Comparison of ENCODE assay signal across 28 cellular contexts in genomic region chr19:45772912-45773311, GRCh38. TPM values are rescaled to one million over a fixed set of nuclear protein-coding genes. Genes with fewer than 3 reads are reported as not detected.
DNase-seq lines count a peak whose midpoint lies in the region; ATAC-seq and TF ChIP-seq lines count a peak whose summit lies in the region.
"Had no signal": no experiment of that assay in that cellular context is flagged by ENCODE, and none has a peak within 500 bp of the region (broad histone marks: within the 10 kb centered on the region; RNA-seq: fewer than 3 reads in every experiment).

No MANE protein-coding gene starts in this region.

- POLR2A ChIA-PET in RWPE1 (lab: Yijun Ruan, JAX; ENCODE audit: low non-redundant PET) = interaction anchor here (0.6 kb wide), 1 partner anchor 83 kb away, joined by 4 read pairs; no protein-coding TSS in a partner anchor

- WGBS in psoas muscle, 3 donors = 79 to 96% (median 86%) methylated on average over 3 of the region's 3 CpGs

- ATAC-seq in psoas muscle = no peak
- ATAC-seq in HG02870 (IDR thresholded peaks at IDR 0.05; ENCODE audit: unreplicated experiment) = no peak
- ATAC-seq in GM19463 (IDR thresholded peaks at IDR 0.05; ENCODE audit: unreplicated experiment) = no peak
- ATAC-seq: activated CD4-positive, alpha-beta T cell treated with anti-CD3 and anti-CD28 coated beads for 36 hours; HCT116 had no signal

- H3K27ac ChIP-seq in BLaER1 treated with 17β-estradiol and CSF1 and Interleukin-3, amounts not matched to agents 10 nM and 100 nM = no peak overlapping the region
- peak overlapping the region; percentile 98 for H3K27ac ChIP-seq in RWPE1
- H3K27ac ChIP-seq in psoas muscle = peak overlapping the region; percentile 58
- H3K27ac ChIP-seq: uterus had no signal

- peak overlapping the region in 10 of 11 experiments; percentile 8 to 100 (median 81); a peak in 18 of 22 replicates for H3K4me2 ChIP-seq in BLaER1 treated with 17β-estradiol and CSF1 and Interleukin-3, amounts not matched to agents 10 nM and 100 nM

- H3K27me3 ChIP-seq in BLaER1 treated with 17β-estradiol and CSF1 and Interleukin-3, amounts not matched to agents 10 nM and 100 nM = peaks cover 6 to 68% (median 6%) of the 10 kb centered on the region in 11 experiments
- H3K27me3 ChIP-seq in psoas muscle (ENCODE audit: insufficient read depth in 3 of 3, low read length in 2 of 3) = no peaks in the 10 kb centered on the region
- H3K27me3 ChIP-seq: ascending aorta, uterus had no signal

- DNase-seq in RWPE1 (ENCODE audit: low spot score) (no peak), islet precursor cell (peak; percentile 43), psoas muscle (no peak), NCI-H524 (lab: John Stamatoyannopoulos, UW) (no peak), NCI-H2081 treated with DMSO at 0.1 percent for 48 hours (lab: John Stamatoyannopoulos, UW) (no peak)
- DNase-seq: activated CD4-positive, alpha-beta T cell treated with anti-CD3 and anti-CD28 coated beads for 36 hours; activated effector memory CD4-positive, alpha-beta T cell treated with anti-CD3 and anti-CD28 coated beads, Interleukin-2, amount 50 U/mL, for 16 hours; activated naive CD8-positive, alpha-beta T cell treated with anti-CD3 and anti-CD28 coated beads for 36 hours; BE2C; caudate nucleus; Karpas-422; midbrain; NCI-H1417 treated with DMSO at 0.1 percent for 48 hours; NCI-H446 treated with DMSO at 0.1 percent for 48 hours; nephron progenitor cell; posterior cingulate gyrus; stimulated activated CD4-positive, alpha-beta T cell treated with anti-CD3 and anti-CD28 coated beads, Interleukin-15, amount 100 ng/mL, for 24 hours; stimulated activated naive CD4-positive, alpha-beta T cell; uterus had no signal

- no peak overlapping the region for H3K4me3 ChIP-seq in BLaER1 treated with 17β-estradiol and CSF1 and Interleukin-3, amounts not matched to agents 10 nM and 100 nM
- no peak overlapping the region for H3K4me3 ChIP-seq in psoas muscle
- H3K4me3 ChIP-seq: ascending aorta, uterus had no signal

- CTCF ChIA-PET in RWPE1 (lab: Yijun Ruan, JAX) = interaction anchor here (0.7 to 1.4 kb wide), 3 partner anchors 9 to 28 kb away, joined by 3 to 5 read pairs (median 4); no protein-coding TSS in a partner anchor

- H3K9me3 ChIP-seq in BLaER1 treated with 17β-estradiol and CSF1 and Interleukin-3, amounts not matched to agents 10 nM and 100 nM (replicated peaks in 1 of 11) = no peaks in the 10 kb centered on the region
- H3K9me3 ChIP-seq in psoas muscle = no peaks in the 10 kb centered on the region
- H3K9me3 ChIP-seq: ascending aorta, BE2C, uterus had no signal

- TF ChIP-seq CTCF in RWPE1 (conservative IDR thresholded peaks at IDR 0.05; ENCODE audit: low read depth) = no peak
- TF ChIP-seq CTCF in psoas muscle (IDR thresholded peaks at IDR 0.05) = no peak

- 0 out of 22 replicates have a peak overlapping the region, but pooled peaks of 2 of the 11 experiments have one; percentile 9 to 13 for H3K9ac ChIP-seq in BLaER1 treated with 17β-estradiol and CSF1 and Interleukin-3, amounts not matched to agents 10 nM and 100 nM

- peaks cover 22 to 75% (median 45%) of the 10 kb centered on the region in 11 experiments; a peak in 21 of 22 replicates for H4K20me1 ChIP-seq in BLaER1 treated with 17β-estradiol and CSF1 and Interleukin-3, amounts not matched to agents 10 nM and 100 nM

- H3K4me1 ChIP-seq in BLaER1 treated with 17β-estradiol and CSF1 and Interleukin-3, amounts not matched to agents 10 nM and 100 nM = peaks cover 11 to 48% (median 41%) of the 10 kb centered on the region in 10 experiments
- peaks cover 9% of the 10 kb centered on the region for H3K4me1 ChIP-seq in psoas muscle
- H3K4me1 ChIP-seq: uterus had no signal

- peaks cover 0 to 35% (median 12%) of the 10 kb centered on the region in 11 experiments; a peak in 12 of 22 replicates for H3K36me3 ChIP-seq in BLaER1 treated with 17β-estradiol and CSF1 and Interleukin-3, amounts not matched to agents 10 nM and 100 nM
- peaks cover 0 to 57% of the 10 kb centered on the region in 2 donors for H3K36me3 ChIP-seq in psoas muscle (ENCODE audit: insufficient read depth in 1 of 2, low read depth in 1 of 2)
- H3K36me3 ChIP-seq: uterus had no signal

- intact Hi-C loops in psoas muscle (cut with DNase I) = no loop called here

RNA-seq across cellular contexts. Expression of gene SIX5, which starts 3.9 kb away (rescaled TPM):
- total RNA-seq in psoas muscle = 10 to 100 TPM in 1 of 4 donors, 1 to 10 TPM in 3; 9.2 to 14.5 (median 9.4) TPM
- polyA plus RNA-seq in psoas muscle = 1 to 10 TPM; 7.0 to 9.1 (median 8.7) TPM

RNA-seq across cellular contexts. Expression of gene DMPK, which starts 9.4 kb away (rescaled TPM):
- 100 to 1,000 TPM; 132 to 617 (median 337) TPM for total RNA-seq in psoas muscle
- polyA plus RNA-seq in psoas muscle = 10 to 100 TPM; 53.0 to 77.7 (median 77.0) TPM

RNA-seq across cellular contexts. Expression of gene DMWD, which starts 19.7 kb away (rescaled TPM):
- 100 to 1,000 TPM in 1 of 4 donors, 10 to 100 TPM in 3; 50.8 to 104 (median 66.9) TPM for total RNA-seq in psoas muscle
- polyA plus RNA-seq in psoas muscle = 10 to 100 TPM; 38.4 to 61.8 (median 48.2) TPM

RNA-seq across cellular contexts. Expression of gene MEIOSIN, which starts 39.7 kb away (rescaled TPM):
- total RNA-seq in psoas muscle = not detected
- polyA plus RNA-seq in psoas muscle = under 1 TPM in 1 of 3 donors, not detected in 2; 0.01 TPM
- total RNA-seq: activated CD4-positive, alpha-beta T cell treated with anti-CD3 and anti-CD28 coated beads for 36 hours; ascending aorta; fibroblast of lung; glomerular endothelial cell; lower leg skin; T-helper 2 cell treated with Interferon-gamma antibody and Interleukin-4, amounts not matched to agents 100 ng/mL and 5 ng/mL, for 36 hours; uterus had no signal
- polyA plus RNA-seq: fibroblast of lung had no signal

RNA-seq across cellular contexts. Expression of gene RSPH6A, which starts 42.2 kb away (rescaled TPM):
- total RNA-seq in psoas muscle = under 1 TPM in 2 of 4 donors, not detected in 2; 0.12 to 0.15 TPM
- polyA plus RNA-seq in psoas muscle = under 1 TPM in 2 of 3 donors, not detected in 1; 0.03 to 0.05 TPM
- total RNA-seq: ascending aorta, glomerular endothelial cell, lower leg skin had no signal
- polyA plus RNA-seq: fibroblast of lung had no signal

Comparison
In these comparisons a context has a peak if more than half of its experiments do, and no peak if none do; other contexts are left out.
1. H3K27ac ChIP-seq: peak in RWPE1 (single experiment) and psoas muscle (single experiment); none in BLaER1 treated with 17β-estradiol and CSF1 and Interleukin-3, amounts not matched to agents 10 nM and 100 nM (0 of 11).